In the genomic region with DNA sequence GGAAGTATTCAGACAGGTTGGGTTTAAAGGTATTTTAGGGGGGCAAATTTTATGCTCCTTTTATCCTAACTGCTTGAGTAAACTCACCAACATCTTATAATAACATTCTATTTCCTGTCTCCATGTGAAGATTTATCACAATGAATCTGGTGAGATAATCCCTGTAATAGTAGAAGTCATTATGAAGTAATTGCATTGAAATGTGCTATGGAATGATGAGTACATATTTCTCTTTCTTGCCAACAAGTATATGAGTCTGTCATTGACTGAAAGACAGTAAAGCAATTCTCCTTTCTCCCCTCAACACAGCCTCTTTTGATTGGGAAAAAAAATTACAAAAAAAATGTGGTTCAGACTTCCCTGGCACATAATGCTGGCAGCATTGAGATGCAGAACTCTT, we compare ENCODE assay signal across 13 cellular contexts.
A peak's percentile ranks its signal among the peaks of the same experiment; 100 is the strongest.
DNase-seq lines count a peak whose midpoint lies in the region; ATAC-seq and TF ChIP-seq lines count a peak whose summit lies in the region.
"Had no signal": no experiment of that assay in that cellular context is flagged by ENCODE, and none has a peak within 500 bp of the region (broad histone marks: within the 10 kb centered on the region; RNA-seq: fewer than 3 reads in every experiment).

No MANE protein-coding gene starts in this region.

- no peaks in the 10 kb centered on the region for H3K23me2 ChIP-seq in H9 (ENCODE audit: insufficient read length, low read depth, low read length, poor library complexity, severe bottlenecking)

- no peak for TF ChIP-seq CTCF in foreskin fibroblast (IDR thresholded peaks at IDR 0.05; ENCODE audit: low read depth, low read length)
- TF ChIP-seq CTCF in H9 (conservative IDR thresholded peaks at IDR 0.05), result no peak

- H3K27me3 Mint-ChIP-seq in H9 (ENCODE audit: low read depth), result no peaks in the 10 kb centered on the region
- H3K27me3 Mint-ChIP-seq: activated CD4-positive, alpha-beta T cell treated with anti-CD3 and anti-CD28 coated beads for 36 hours had no signal

- H3K27ac ChIP-seq in H9 (ENCODE audit: insufficient read length, low read depth, low read length), result no peak overlapping the region
- H3K27ac ChIP-seq: cardiac muscle cell, testis had no signal

- H3K18ac ChIP-seq in H9 (ENCODE audit: insufficient read length, low read depth, low read length), result no peak overlapping the region

- H3K9ac ChIP-seq in adipocyte (ENCODE audit: low read length) (peak overlapping the region; percentile 0), H9 (ENCODE audit: extremely low read depth, insufficient read length, low read length) (no peak overlapping the region)

- peaks cover 14 to 15% of the 10 kb centered on the region in 2 experiments for H3K4me1 Mint-ChIP-seq in H9
- H3K4me1 Mint-ChIP-seq: naive thymus-derived CD8-positive, alpha-beta T cell had no signal

- no peaks in the 10 kb centered on the region for H3K9me3 ChIP-seq in adipocyte (ENCODE audit: control insufficient read depth, low read length)
- no peaks in the 10 kb centered on the region for H3K9me3 ChIP-seq in H9 (ENCODE audit: control insufficient read depth, low read depth, low read length)
- H3K9me3 ChIP-seq: testis had no signal

- H3K23ac ChIP-seq in H9 (ENCODE audit: insufficient read length, low read depth, low read length), result no peak overlapping the region

- no peak overlapping the region for H2BK5ac ChIP-seq in H9 (ENCODE audit: insufficient read length, low read length)

- no peak overlapping the region for H4K91ac ChIP-seq in H9 (ENCODE audit: insufficient read length, low read depth, low read length)

- H2AFZ ChIP-seq in H9 (ENCODE audit: low read length), result no peak overlapping the region

- H3K4me3 Mint-ChIP-seq in H9, result no peak overlapping the region
- H3K4me3 Mint-ChIP-seq: activated CD4-positive, alpha-beta T cell treated with anti-CD3 and anti-CD28 coated beads for 36 hours; naive thymus-derived CD8-positive, alpha-beta T cell had no signal

- no peaks in the 10 kb centered on the region for H4K20me1 ChIP-seq in H9 (ENCODE audit: control insufficient read depth, insufficient read depth, insufficient read length)

- no peak overlapping the region for H4K5ac ChIP-seq in H9 (ENCODE audit: insufficient read length, low read depth, low read length)

- ATAC-seq in HG03521 (IDR thresholded peaks at IDR 0.05; ENCODE audit: unreplicated experiment) (no peak), GM18868 (IDR thresholded peaks at IDR 0.05; ENCODE audit: unreplicated experiment) (no peak)
- ATAC-seq: activated CD4-positive, alpha-beta T cell treated with anti-CD3 and anti-CD28 coated beads for 36 hours; HCT116; naive thymus-derived CD8-positive, alpha-beta T cell had no signal

- no peak overlapping the region for H2AK5ac ChIP-seq in H9 (ENCODE audit: insufficient read length, low read length)

- H2BK15ac ChIP-seq in H9 (ENCODE audit: low read depth, low read length), result no peak overlapping the region

- no peak overlapping the region for H3K4ac ChIP-seq in H9 (ENCODE audit: low read depth, low read length)

- no peak overlapping the region for H3K14ac ChIP-seq in H9 (ENCODE audit: insufficient read depth, low read length)

- peaks cover 26% of the 10 kb centered on the region for H3K4me1 ChIP-seq in adipocyte (ENCODE audit: control insufficient read depth, insufficient read depth, low read length)
- H3K4me1 ChIP-seq in H9 (ENCODE audit: insufficient read depth, low read length), result peaks cover 7% of the 10 kb centered on the region; the same call in 1 of the 2 replicates
- H3K4me1 ChIP-seq: testis had no signal

- no peaks in the 10 kb centered on the region for H3K79me1 ChIP-seq in H9 (ENCODE audit: insufficient read depth, low read depth, low read length, poor library complexity, severe bottlenecking)

- no peak overlapping the region for H3K4me2 ChIP-seq in H9 (ENCODE audit: insufficient read depth, insufficient read length, low read length)

- H2BK12ac ChIP-seq in H9 (ENCODE audit: insufficient read length, low read depth, low read length), result no peak overlapping the region

- H3T11ph ChIP-seq in H9 (ENCODE audit: low read length), result no peak overlapping the region

- H4K8ac ChIP-seq in H9 (replicated peaks; ENCODE audit: insufficient read length, low read depth, low read length), result no peak overlapping the region

- H3K56ac ChIP-seq in H9 (ENCODE audit: insufficient read length, low read depth, low read length), result no peak overlapping the region

- DNase-seq in HCEC 1CT (peak; percentile 98), adipocyte (ENCODE audit: low read depth) (peak; percentile 74), foreskin fibroblast (peak; percentile 75 to 82), Ammon's horn (ENCODE audit: low spot score) (no peak), H9 (no peak)
- DNase-seq: activated CD4-positive, alpha-beta T cell treated with anti-CD3 and anti-CD28 coated beads for 36 hours; naive thymus-derived CD8-positive, alpha-beta T cell; NCI-H1436; testis had no signal

- H2BK20ac ChIP-seq in H9 (ENCODE audit: low read depth, low read length, poor library complexity, severe bottlenecking), result no peak overlapping the region

- H3K4me3 ChIP-seq in adipocyte (ENCODE audit: low read length), result no peak overlapping the region
- no peak overlapping the region for H3K4me3 ChIP-seq in foreskin fibroblast (ENCODE audit: low read depth in 1 of 2, low read length in 2 of 2)
- H3K4me3 ChIP-seq: cardiac muscle cell, testis had no signal

- no peak overlapping the region for H2BK120ac ChIP-seq in H9 (ENCODE audit: low read depth, low read length, poor library complexity, severe bottlenecking)

- no peak overlapping the region for H3K27ac Mint-ChIP-seq in H9
- H3K27ac Mint-ChIP-seq: activated CD4-positive, alpha-beta T cell treated with anti-CD3 and anti-CD28 coated beads for 36 hours; naive thymus-derived CD8-positive, alpha-beta T cell had no signal

- H3K9me3 Mint-ChIP-seq in H9, result no peaks in the 10 kb centered on the region
- H3K9me3 Mint-ChIP-seq: naive thymus-derived CD8-positive, alpha-beta T cell had no signal

- H3K36me3 ChIP-seq in adipocyte (ENCODE audit: control insufficient read depth, insufficient read depth, low read length, severe bottlenecking), result no peaks in the 10 kb centered on the region
- H3K36me3 ChIP-seq: cardiac muscle cell had no signal

- H3K36me3 Mint-ChIP-seq in H9 (ENCODE audit: insufficient read depth in 1 of 3, low read depth in 3 of 3), result no peaks in the 10 kb centered on the region
- H3K36me3 Mint-ChIP-seq: naive thymus-derived CD8-positive, alpha-beta T cell had no signal

- no peaks in the 10 kb centered on the region for H3K27me3 ChIP-seq in adipocyte (replicated peaks; ENCODE audit: control insufficient read depth, insufficient read depth, low read length)
- H3K27me3 ChIP-seq in H9 (ENCODE audit: insufficient read depth, low read length), result no peaks in the 10 kb centered on the region
- H3K27me3 ChIP-seq: cardiac muscle cell, testis had no signal

- H3K79me2 ChIP-seq in H9 (ENCODE audit: insufficient read depth, low read length), result no peaks in the 10 kb centered on the region

Comparison
In these comparisons a context has a peak if more than half of its experiments do, and no peak if none do; other contexts are left out.
1. DNase-seq: peak in HCEC 1CT (single experiment), adipocyte (single experiment) and foreskin fibroblast (2 of 2); none in Ammon's horn (single experiment) and H9 (single experiment).